In the genomic region with DNA sequence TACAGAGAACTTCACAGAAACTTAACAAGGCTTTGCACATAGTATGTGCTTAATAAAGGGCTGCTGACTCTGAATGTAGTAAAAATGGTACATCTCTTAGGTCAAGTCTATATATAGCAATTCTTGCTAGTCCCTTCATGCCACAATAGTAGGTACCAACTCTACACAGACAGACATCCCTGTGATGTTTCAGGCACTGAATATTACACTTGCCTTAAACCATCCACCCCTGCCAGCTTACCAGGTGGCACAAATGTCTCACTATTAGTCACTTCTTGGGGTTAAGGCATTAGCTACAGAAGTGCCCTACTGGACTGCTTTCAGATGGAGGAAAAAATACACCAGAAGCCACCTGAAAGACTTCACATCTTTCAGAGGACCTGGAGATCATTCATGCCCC, we compare ENCODE assay signal across 30 cellular contexts.
"Had no signal": no experiment of that assay in that cellular context is flagged by ENCODE, and none has a peak within 500 bp of the region (broad histone marks: within the 10 kb centered on the region; RNA-seq: fewer than 3 reads in every experiment).

No MANE protein-coding gene starts in this region.

- DNase-seq: activated B cell treated with CpG ODN at 0.5 μM for 24 hours; activated CD4-positive, alpha-beta memory T cell treated with anti-CD3 and anti-CD28 coated beads for 36 hours; activated CD4-positive, alpha-beta T cell treated with anti-CD3 and anti-CD28 coated beads for 4 hours; activated CD4-positive, alpha-beta T cell treated with anti-CD3 and anti-CD28 coated beads, Interleukin-2, amount 50 U/mL, for 1 hour; activated CD4-positive, CD25-positive, alpha-beta regulatory T cell treated with anti-CD3 and anti-CD28 coated beads, Interleukin-2, amount 50 U/mL, for 72 hours; activated CD8-positive, alpha-beta memory T cell treated with anti-CD3 and anti-CD28 coated beads, Interleukin-2, amount 50 U/mL, for 4 hours; activated gamma-delta T cell treated with Interleukin-2 at 50 U/mL for 16 hours; activated naive CD4-positive, alpha-beta T cell treated with anti-CD3 and anti-CD28 coated beads for 36 hours; activated T-cell treated with anti-CD3 and anti-CD28 coated beads for 4 hours; activated T-cell treated with anti-CD3 and anti-CD28 coated beads, Interleukin-2, amount 50 U/mL, for 4 hours; adrenal gland; caudate nucleus; cerebellar nuclear complex; MG63; NCI-H1048; NCI-H1105 treated with DMSO at 0.1 percent for 48 hours; NCI-H1436; NCI-H1694; NCI-H1930; NCI-H2081 treated with DMSO at 0.1 percent for 48 hours; NCI-H345; NCI-H524 treated with DMSO at 0.1 percent for 48 hours; NK-92 treated with Interleukin-12 subunit alpha and Interleukin-12 subunit beta, amount 100 ng/mL, for 24 hours; PC-9; Right ventricle myocardium superior; SJCRH30 had no signal

- ATAC-seq: activated naive CD4-positive, alpha-beta T cell treated with anti-CD3 and anti-CD28 coated beads, Interleukin-2, amount 50 U/mL, for 72 hours; activated T-cell treated with anti-CD3 and anti-CD28 coated beads, Interleukin-2, amount 50 U/mL, for 4 hours had no signal

- H2AFZ ChIP-seq: PC-9 had no signal

- H3K9ac ChIP-seq: KMS-11 had no signal

- H3K4me3 ChIP-seq: adrenal gland, MG63, PC-9, SJCRH30, SK-N-MC had no signal

- H3K27ac ChIP-seq: adrenal gland, KMS-11, PC-9, SK-N-MC, VCaP had no signal

- H3K36me3 ChIP-seq: adrenal gland, MG63, SJCRH30 had no signal

- H3K27me3 ChIP-seq: MG63, SJCRH30 had no signal

- H3K4me2 ChIP-seq: KMS-11, PC-9 had no signal

- H3K9me3 ChIP-seq: adrenal gland, MG63, SJCRH30 had no signal
